Comparison of ENCODE assay signal across 32 cellular contexts in genomic region chr18:51647346-51647745, GRCh38.
DNase-seq lines count a peak whose midpoint lies in the region; ATAC-seq, FAIRE-seq and TF ChIP-seq lines count a peak whose summit lies in the region.
"Had no signal": no experiment of that assay in that cellular context is flagged by ENCODE, and none has a peak within 500 bp of the region (broad histone marks: within the 10 kb centered on the region; RNA-seq: fewer than 3 reads in every experiment).

No MANE protein-coding gene starts in this region.

- TF ChIP-seq CTCF in bronchial epithelial cell (IDR thresholded peaks at IDR 0.05; ENCODE audit: insufficient read depth, low read length, severe bottlenecking) (no peak), epithelial cell of esophagus (IDR thresholded peaks at IDR 0.05; ENCODE audit: insufficient read depth, low read depth, low read length, missing control alignments) (no peak), foreskin keratinocyte (conservative IDR thresholded peaks at IDR 0.05) (no peak)

- H3K27me3 ChIP-seq in bronchial epithelial cell (ENCODE audit: control insufficient read depth, insufficient read depth, low read length) (no peaks in the 10 kb centered on the region), foreskin keratinocyte (no peaks in the 10 kb centered on the region)
- H3K27me3 ChIP-seq: BE2C; BLaER1; BLaER1 treated with 17β-estradiol and CSF1 and Interleukin-3, amounts not matched to agents 10 nM and 100 nM had no signal

- no peak overlapping the region for H3K27ac ChIP-seq in foreskin keratinocyte
- H3K27ac ChIP-seq: 22Rv1; A549; BLaER1; BLaER1 treated with 17β-estradiol and CSF1 and Interleukin-3, amounts not matched to agents 10 nM and 100 nM; C4-2B had no signal

- no peak for FAIRE-seq in bronchial epithelial cell (lab: Jason Lieb, UNC)
- FAIRE-seq: A204.1, A549 had no signal

- ATAC-seq in foreskin keratinocyte (no peak), HG03045 (IDR thresholded peaks at IDR 0.05; ENCODE audit: unreplicated experiment) (no peak)
- ATAC-seq: A549; CD8-positive, alpha-beta T cell had no signal

- H3K36me3 ChIP-seq in bronchial epithelial cell (ENCODE audit: control insufficient read depth, insufficient read depth, low read length), result no peaks in the 10 kb centered on the region
- H3K36me3 ChIP-seq: BE2C; BLaER1; BLaER1 treated with 17β-estradiol and CSF1 and Interleukin-3, amounts not matched to agents 10 nM and 100 nM had no signal

- H3K4me1 ChIP-seq in foreskin keratinocyte, result no peaks in the 10 kb centered on the region
- H3K4me1 ChIP-seq: A549; BE2C; BLaER1; BLaER1 treated with 17β-estradiol and CSF1 and Interleukin-3, amounts not matched to agents 10 nM and 100 nM; Caco-2 had no signal

- DNase-seq in bronchial epithelial cell (ENCODE audit: low read depth) (peak; percentile 59), epithelial cell of esophagus (ENCODE audit: low read depth) (peak; percentile 51), foreskin keratinocyte (peak; percentile 19 to 53), midbrain (lab: John Stamatoyannopoulos, UW) (no peak), NOMO-1 treated with dmso at 0.1 percent for 144 hours (lab: John Stamatoyannopoulos, UW; ENCODE audit: unreplicated experiment) (no peak)
- DNase-seq: 8988T; ACHN; AML-193; BE2C; C1 segment of cervical spinal cord; Caco-2; Calu3; CD4-positive, alpha-beta memory T cell; CD4-positive, alpha-beta T cell; CD4-positive, CD25-positive, alpha-beta regulatory T cell; CD8-positive, alpha-beta memory T cell; CD8-positive, alpha-beta T cell; COR-L47; DMS 273 treated with DMSO at 0.1 percent for 48 hours; DMS153; DMS53; DMS79; DMS79 treated with DMSO at 0.1 percent for 48 hours; DND-41; EL had no signal

- H3K4me3 ChIP-seq in bronchial epithelial cell (ENCODE audit: low read depth, low read length), result no peak overlapping the region
- no peak overlapping the region for H3K4me3 ChIP-seq in epithelial cell of esophagus (ENCODE audit: low read length)
- H3K4me3 ChIP-seq: A549; BLaER1; BLaER1 treated with 17β-estradiol and CSF1 and Interleukin-3, amounts not matched to agents 10 nM and 100 nM had no signal

Comparison
In these comparisons a context has a peak if more than half of its experiments do, and no peak if none do; other contexts are left out.
1. DNase-seq: peak in bronchial epithelial cell (single experiment), epithelial cell of esophagus (single experiment) and foreskin keratinocyte (2 of 2); none in midbrain (single experiment) and NOMO-1 treated with dmso at 0.1 percent for 144 hours (single experiment).